25 cellular contexts compared by ENCODE assay signal in genomic region chr1:162351443-162351842, GRCh38. TPM values are rescaled to one million over a fixed set of nuclear protein-coding genes. Genes with fewer than 3 reads are reported as not detected.
"Had no signal": no experiment of that assay in that cellular context is flagged by ENCODE, and none has a peak within 500 bp of the region (broad histone marks: within the 10 kb centered on the region; RNA-seq: fewer than 3 reads in every experiment).

No MANE protein-coding gene starts in this region.

- H3K9me3 ChIP-seq: MG63 had no signal

- H3K27me3 Mint-ChIP-seq: activated naive CD8-positive, alpha-beta T cell treated with anti-CD3 and anti-CD28 coated beads for 36 hours had no signal

- H3K9me3 Mint-ChIP-seq: activated B cell treated with CpG ODN at 0.5 μM for 24 hours; activated CD4-positive, alpha-beta T cell treated with anti-CD3 and anti-CD28 coated beads, Interleukin-2, amount 10 ng/mL, durations not matched to agents 24 days and 14 days; activated naive CD4-positive, alpha-beta T cell treated with anti-CD3 and anti-CD28 coated beads for 36 hours; activated naive CD8-positive, alpha-beta T cell treated with anti-CD3 and anti-CD28 coated beads for 36 hours; activated T-cell treated with anti-CD3 and anti-CD28 coated beads, Interleukin-2, amount 50 U/mL, for 4 hours had no signal

- H3K4me3 ChIP-seq: cardiac muscle cell, MG63 had no signal

- H3K27ac Mint-ChIP-seq: activated B cell treated with CpG ODN at 0.5 μM for 24 hours; activated CD4-positive, alpha-beta T cell treated with anti-CD3 and anti-CD28 coated beads, Interleukin-2, amount 10 ng/mL, durations not matched to agents 24 days and 14 days; activated naive CD4-positive, alpha-beta T cell treated with anti-CD3 and anti-CD28 coated beads for 36 hours; activated naive CD8-positive, alpha-beta T cell treated with anti-CD3 and anti-CD28 coated beads for 36 hours had no signal

- ATAC-seq: activated T-cell treated with anti-CD3 and anti-CD28 coated beads, Interleukin-2, amount 50 U/mL, for 4 hours; PC-3 had no signal

- H3K36me3 ChIP-seq: brain microvascular endothelial cell, cardiac muscle cell, MG63 had no signal

- H3K9ac ChIP-seq: KMS-11 had no signal

- DNase-seq: activated B cell treated with CpG ODN at 0.5 μM for 24 hours; activated CD4-positive, alpha-beta T cell treated with anti-CD3 and anti-CD28 coated beads for 1 hour; activated CD4-positive, alpha-beta T cell treated with anti-CD3 and anti-CD28 coated beads, Interleukin-2, amount 10 ng/mL, durations not matched to agents 24 days and 14 days; activated CD4-positive, alpha-beta T cell treated with anti-CD3 and anti-CD28 coated beads, Interleukin-2, amount 50 U/mL, for 48 hours; activated effector memory CD4-positive, alpha-beta T cell treated with anti-CD3 and anti-CD28 coated beads, Interleukin-2, amount 50 U/mL, for 16 hours; activated naive CD4-positive, alpha-beta T cell treated with anti-CD3 and anti-CD28 coated beads for 36 hours; activated naive CD8-positive, alpha-beta T cell treated with anti-CD3 and anti-CD28 coated beads for 36 hours; activated T-cell treated with anti-CD3 and anti-CD28 coated beads, Interleukin-2, amount 50 U/mL, for 4 hours; brain microvascular endothelial cell; cerebellar nuclear complex; MG63; NCI-H1092 treated with DMSO at 0.1 percent for 48 hours; NCI-H1417 treated with DMSO at 0.1 percent for 48 hours; NCI-H1694 treated with DMSO at 0.1 percent for 48 hours; NCI-H2029 treated with DMSO at 0.1 percent for 48 hours; NCI-H510A treated with DMSO at 0.1 percent for 48 hours; NCI-H69; NK-92 treated with Interleukin-12 subunit alpha and Interleukin-12 subunit beta, amount 100 ng/mL, for 24 hours; PC-3; SIG-M5; T-helper 2 cell; T1000 had no signal

- H3K4me1 Mint-ChIP-seq: activated B cell treated with CpG ODN at 0.5 μM for 24 hours; activated CD4-positive, alpha-beta T cell treated with anti-CD3 and anti-CD28 coated beads, Interleukin-2, amount 10 ng/mL, durations not matched to agents 24 days and 14 days; activated naive CD8-positive, alpha-beta T cell treated with anti-CD3 and anti-CD28 coated beads for 36 hours had no signal

- H3K27ac ChIP-seq: brain microvascular endothelial cell, cardiac muscle cell, KMS-11 had no signal

- H3K4me2 ChIP-seq: KMS-11 had no signal

- H3K36me3 Mint-ChIP-seq: activated naive CD8-positive, alpha-beta T cell treated with anti-CD3 and anti-CD28 coated beads for 36 hours had no signal

- H3K4me3 Mint-ChIP-seq: activated B cell treated with CpG ODN at 0.5 μM for 24 hours; activated CD4-positive, alpha-beta T cell treated with anti-CD3 and anti-CD28 coated beads, Interleukin-2, amount 10 ng/mL, durations not matched to agents 24 days and 14 days; activated naive CD4-positive, alpha-beta T cell treated with anti-CD3 and anti-CD28 coated beads for 36 hours; activated naive CD8-positive, alpha-beta T cell treated with anti-CD3 and anti-CD28 coated beads for 36 hours; activated T-cell treated with anti-CD3 and anti-CD28 coated beads, Interleukin-2, amount 50 U/mL, for 4 hours had no signal

- H3K27me3 ChIP-seq: brain microvascular endothelial cell, cardiac muscle cell, MG63 had no signal

RNA-seq across cellular contexts. Expression of gene SPATA46, which starts 25.2 kb away (rescaled TPM):
- total RNA-seq: activated B cell treated with CpG ODN at 0.5 μM for 24 hours; activated CD4-positive, alpha-beta T cell treated with anti-CD3 and anti-CD28 coated beads, Interleukin-2, amount 10 ng/mL, durations not matched to agents 24 days and 14 days; activated naive CD4-positive, alpha-beta T cell treated with anti-CD3 and anti-CD28 coated beads for 36 hours; activated naive CD8-positive, alpha-beta T cell treated with anti-CD3 and anti-CD28 coated beads for 36 hours; activated T-cell treated with anti-CD3 and anti-CD28 coated beads, Interleukin-2, amount 50 U/mL, for 4 hours; cardiac muscle cell; PC-3 had no signal
- polyA plus RNA-seq: adipose tissue, cardiac muscle cell had no signal

RNA-seq across cellular contexts. Expression of gene C1orf226, which starts 30.1 kb away (rescaled TPM):
- total RNA-seq: activated B cell treated with CpG ODN at 0.5 μM for 24 hours; activated CD4-positive, alpha-beta T cell treated with anti-CD3 and anti-CD28 coated beads, Interleukin-2, amount 10 ng/mL, durations not matched to agents 24 days and 14 days had no signal
